Comparison of ENCODE assay signal across 10 cellular contexts in the genomic region with DNA sequence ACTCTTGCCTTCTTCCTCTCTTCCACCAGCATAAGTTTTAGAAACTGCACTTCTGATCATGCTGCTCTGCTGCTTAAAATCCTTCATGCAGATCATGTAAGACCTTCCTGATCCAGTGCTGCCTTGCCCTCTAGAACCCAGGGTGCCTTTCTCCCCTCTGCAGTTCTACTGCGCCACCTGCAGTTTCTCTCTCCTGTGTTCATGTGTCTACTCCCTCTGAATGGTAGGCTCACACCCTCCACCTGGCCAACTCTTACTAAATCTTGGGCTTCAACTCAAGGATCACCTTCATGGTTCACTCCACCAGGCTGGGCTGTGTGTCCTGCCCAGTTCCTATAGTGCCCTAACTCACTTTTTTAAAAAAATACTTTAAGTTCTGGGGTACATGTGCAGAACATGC.
A peak's percentile ranks its signal among the peaks of the same experiment; 100 is the strongest.
DNase-seq lines count a peak whose midpoint lies in the region; ATAC-seq, FAIRE-seq and TF ChIP-seq lines count a peak whose summit lies in the region.
"Had no signal": no experiment of that assay in that cellular context is flagged by ENCODE, and none has a peak within 500 bp of the region (broad histone marks: within the 10 kb centered on the region; RNA-seq: fewer than 3 reads in every experiment).

No MANE protein-coding gene starts in this region.

- H3K9me2 ChIP-seq in OCI-LY1 (ENCODE audit: low read depth, low read length): no peaks in the 10 kb centered on the region

- H3K4me2 ChIP-seq in OCI-LY1 (ENCODE audit: low read length) (no peak overlapping the region), K562 (ENCODE audit: insufficient read depth, low read length) (no peak overlapping the region)

- no peaks in the 10 kb centered on the region for H3K9me1 ChIP-seq in K562 (ENCODE audit: control insufficient read depth, insufficient read depth, low read length)

- H3K9me3 ChIP-seq in OCI-LY1 (ENCODE audit: low read length) (no peaks in the 10 kb centered on the region), K562 (replicated peaks; ENCODE audit: control insufficient read depth, insufficient read depth, low read depth, low read length) (no peaks in the 10 kb centered on the region)

- no peak overlapping the region for H2AFZ ChIP-seq in OCI-LY1 (ENCODE audit: low read length)
- H2AFZ ChIP-seq in K562 (ENCODE audit: low read depth, low read length): no peak overlapping the region

- DNase-seq in activated naive CD4-positive, alpha-beta T cell treated with Interleukin-2 at 50 U/mL for 16 hours: peak; percentile 64
- no peak for DNase-seq in activated naive CD4-positive, alpha-beta T cell treated with anti-CD3 and anti-CD28 coated beads, Interleukin-2, amount 50 U/mL, for 16 hours
- DNase-seq in K562 (ENCODE audit: extremely low read depth in 1 of 4, low spot score in 3 of 4) (peak in 1 of 4 experiments; percentile 24), NCI-H1048 (lab: John Stamatoyannopoulos, UW) (no peak), NOMO-1 treated with dmso at 0.1 percent for 144 hours (lab: John Stamatoyannopoulos, UW; ENCODE audit: unreplicated experiment) (no peak)
- peak; percentile 40 for DNase-seq in stimulated activated CD4-positive, alpha-beta T cell treated with anti-CD3 and anti-CD28 coated beads, Interleukin-4, amount 100 ng/mL, for 1 hour
- DNase-seq in activated CD4-positive, CD25-positive, alpha-beta regulatory T cell treated with anti-CD3 and anti-CD28 coated beads, Interleukin-2, amount 50 U/mL, for 72 hours: no peak
- DNase-seq: NCI-H146 had no signal

- H3F3A ChIP-seq in OCI-LY1 (ENCODE audit: insufficient read depth, low read length): no peaks in the 10 kb centered on the region

- no peak for TF ChIP-seq POLR2A in K562 (conservative IDR thresholded peaks at IDR 0.05)

- H3K27me3 ChIP-seq in OCI-LY1 (ENCODE audit: insufficient read depth, low read length) (no peaks in the 10 kb centered on the region), K562 (ENCODE audit: control insufficient read depth in 2 of 2, insufficient read depth in 2 of 2, low read length in 2 of 2) (peaks cover 0 to 21% of the 10 kb centered on the region in 2 experiments; a peak in 2 of 5 replicates)

- H3K79me2 ChIP-seq in OCI-LY1 (ENCODE audit: insufficient read depth, low read length) (no peaks in the 10 kb centered on the region), K562 (ENCODE audit: control insufficient read depth, insufficient read depth, low read length) (no peaks in the 10 kb centered on the region)

- TF ChIP-seq CTCF in OCI-LY1 (IDR thresholded peaks at IDR 0.05; ENCODE audit: low read length) (peak; percentile 37; the same call in 1 of the 2 replicates), K562 (IDR thresholded peaks at IDR 0.05 in 2 of 3, conservative IDR thresholded peaks at IDR 0.05 in 1 of 3; ENCODE audit: insufficient read depth in 2 of 3, low read depth in 1 of 3, low read length in 3 of 3) (peak; percentile 26 to 44 (median 35); a peak in 2 of 6 replicates)

- BruUV-seq in K562 (replicated peaks; lab: Mats Ljungman, UMichigan): no TSS peak

- no peak for TF ChIP-seq EP300 in K562 (IDR thresholded peaks at IDR 0.05; ENCODE audit: low read length)

- WGBS in K562 (ENCODE audit: insufficient coverage, low coverage, missing lambda C conversion rate): 0% methylated on average over 1 of the region's 1 CpG

- no peaks in the 10 kb centered on the region for H3K36me3 ChIP-seq in OCI-LY1 (ENCODE audit: insufficient read depth, low read length)
- H3K36me3 ChIP-seq in K562 (ENCODE audit: control insufficient read depth, insufficient read depth, low read length): no peaks in the 10 kb centered on the region

- H3K4me1 ChIP-seq in OCI-LY1 (ENCODE audit: insufficient read depth, low read length, severe bottlenecking) (no peaks in the 10 kb centered on the region), K562 (replicated peaks in 1 of 2; ENCODE audit: control insufficient read depth in 2 of 2, insufficient read depth in 2 of 2, low read length in 2 of 2) (no peaks in the 10 kb centered on the region)

- H3K9ac ChIP-seq in OCI-LY1 (ENCODE audit: low read length) (no peak overlapping the region), K562 (ENCODE audit: insufficient read depth in 1 of 2, low read depth in 2 of 2, low read length in 2 of 2) (no peak overlapping the region)

- in situ Hi-C loops in K562 (cut with MboI): no loop called here

- no peak overlapping the region for H3K27ac ChIP-seq in OCI-LY1 (ENCODE audit: low read depth, low read length, poor library complexity, severe bottlenecking)
- H3K27ac ChIP-seq in K562 (ENCODE audit: extremely low read depth, low read depth, low read length): no peak overlapping the region

- CTCF ChIA-PET in K562 (lab: Yijun Ruan, JAX; ENCODE audit: low intra/inter-chr PET ratio): no interaction called here

- intact Hi-C loops in K562 (cut with micrococcal nuclease): loop anchor here (5.0 kb wide), 1 partner anchor 335 kb away; no protein-coding TSS in a partner anchor

- POLR2A ChIA-PET in K562 (lab: Yijun Ruan, JAX): no interaction called here

- TF ChIP-seq RAD21 in K562 (CRISPR knock-in tag; conservative IDR thresholded peaks at IDR 0.05 in 1 of 2, IDR thresholded peaks at IDR 0.05 in 1 of 2): peak in 1 of 2 experiments; percentile 48; a peak in 2 of 4 replicates

- ATAC-seq in K562: peak; percentile 86

- no peaks in the 10 kb centered on the region for H4K20me1 ChIP-seq in OCI-LY1 (ENCODE audit: insufficient read depth, low read length)
- no peaks in the 10 kb centered on the region for H4K20me1 ChIP-seq in K562 (replicated peaks; ENCODE audit: control insufficient read depth, insufficient read depth, low read length)

- peak; percentile 72 for FAIRE-seq in K562 (lab: Jason Lieb, UNC)
- FAIRE-seq: endothelial cell of umbilical vein had no signal

- no peak overlapping the region for H3K4me3 ChIP-seq in OCI-LY1 (ENCODE audit: low read depth, low read length, poor library complexity, severe bottlenecking)
- H3K4me3 ChIP-seq in K562: no peak overlapping the region

TF ChIP-seq in K562, 482 proteins besides CTCF, POLR2A, EP300 and RAD21:
- no peak for TF ChIP-seq ZNF583 (CRISPR knock-in tag; IDR thresholded peaks at IDR 0.05)
- no peak for TF ChIP-seq XRCC3 (IDR thresholded peaks at IDR 0.05)
- TF ChIP-seq, protein P1, sequence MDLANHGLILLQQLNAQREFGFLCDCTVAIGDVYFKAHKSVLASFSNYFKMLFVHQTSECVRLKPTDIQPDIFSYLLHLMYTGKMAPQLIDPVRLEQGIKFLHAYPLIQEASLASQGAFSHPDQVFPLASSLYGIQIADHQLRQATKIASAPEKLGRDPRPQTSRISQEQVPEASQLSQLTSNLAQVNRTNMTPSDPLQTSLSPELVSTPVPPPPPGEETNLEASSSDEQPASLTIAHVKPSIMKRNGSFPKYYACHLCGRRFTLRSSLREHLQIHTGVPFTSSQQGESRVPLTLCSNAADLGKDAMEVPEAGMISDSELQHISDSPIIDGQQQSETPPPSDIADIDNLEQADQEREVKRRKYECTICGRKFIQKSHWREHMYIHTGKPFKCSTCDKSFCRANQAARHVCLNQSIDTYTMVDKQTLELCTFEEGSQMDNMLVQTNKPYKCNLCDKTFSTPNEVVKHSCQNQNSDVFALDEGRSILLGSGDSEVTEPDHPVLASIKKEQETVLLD (IDR thresholded peaks at IDR 0.05): no peak
- no peak for TF ChIP-seq ZNF324 (CRISPR knock-in tag; IDR thresholded peaks at IDR 0.05)
- TF ChIP-seq ZNF184 (CRISPR knock-in tag; IDR thresholded peaks at IDR 0.05): no peak
- TF ChIP-seq, protein P2, sequence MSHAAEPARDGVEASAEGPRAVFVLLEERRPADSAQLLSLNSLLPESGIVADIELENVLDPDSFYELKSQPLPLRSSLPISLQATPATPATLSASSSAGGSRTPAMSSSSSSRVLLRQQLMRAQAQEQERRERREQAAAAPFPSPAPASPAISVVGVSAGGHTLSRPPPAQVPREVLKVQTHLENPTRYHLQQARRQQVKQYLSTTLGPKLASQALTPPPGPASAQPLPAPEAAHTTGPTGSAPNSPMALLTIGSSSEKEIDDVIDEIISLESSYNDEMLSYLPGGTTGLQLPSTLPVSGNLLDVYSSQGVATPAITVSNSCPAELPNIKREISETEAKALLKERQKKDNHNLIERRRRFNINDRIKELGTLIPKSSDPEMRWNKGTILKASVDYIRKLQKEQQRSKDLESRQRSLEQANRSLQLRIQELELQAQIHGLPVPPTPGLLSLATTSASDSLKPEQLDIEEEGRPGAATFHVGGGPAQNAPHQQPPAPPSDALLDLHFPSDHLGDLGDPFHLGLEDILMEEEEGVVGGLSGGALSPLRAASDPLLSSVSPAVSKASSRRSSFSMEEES (CRISPR knock-in tag; IDR thresholded peaks at IDR 0.05): no peak
- no peak for TF ChIP-seq ZNF584 (CRISPR knock-in tag; IDR thresholded peaks at IDR 0.05; ENCODE audit: low read depth)
- TF ChIP-seq SP1 (CRISPR knock-in tag; IDR thresholded peaks at IDR 0.05): no peak

Comparison
In these comparisons a context has a peak if more than half of its experiments do, and no peak if none do; other contexts are left out.
1. DNase-seq: peak in activated naive CD4-positive, alpha-beta T cell treated with Interleukin-2 at 50 U/mL for 16 hours (single experiment) and stimulated activated CD4-positive, alpha-beta T cell treated with anti-CD3 and anti-CD28 coated beads, Interleukin-4, amount 100 ng/mL, for 1 hour (single experiment); none in activated naive CD4-positive, alpha-beta T cell treated with anti-CD3 and anti-CD28 coated beads, Interleukin-2, amount 50 U/mL, for 16 hours (single experiment), NCI-H1048 (single experiment), NOMO-1 treated with dmso at 0.1 percent for 144 hours (single experiment) and activated CD4-positive, CD25-positive, alpha-beta regulatory T cell treated with anti-CD3 and anti-CD28 coated beads, Interleukin-2, amount 50 U/mL, for 72 hours (single experiment).